Comparison of ENCODE assay signal across 1 cellular context in the genomic region with DNA sequence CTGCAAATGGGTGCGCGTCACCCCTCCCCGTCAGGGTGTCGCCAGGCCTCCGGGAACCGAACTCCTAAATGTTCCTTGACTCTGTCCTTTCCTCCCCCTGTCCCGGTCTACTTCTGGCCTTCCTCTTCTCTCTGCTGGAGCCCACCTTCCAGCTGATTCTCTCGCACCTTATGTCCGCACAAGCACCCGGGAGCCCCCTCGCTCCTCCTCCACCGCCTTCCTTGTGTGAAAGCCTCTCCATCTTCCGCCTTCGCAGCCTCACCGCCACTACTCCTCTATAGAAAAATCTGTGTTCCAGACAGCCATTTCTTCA.
TF ChIP-seq lines count a peak whose summit lies in the region.

No MANE protein-coding gene starts in this region.

TF ChIP-seq in HepG2, 621 proteins besides CTCF, POLR2A, EP300 and RAD21 (continues in another document):
- TF ChIP-seq ARID2 (CRISPR knock-in tag; IDR thresholded peaks at IDR 0.05; ENCODE audit: borderline replicate concordance) (no peak), ZNF138 (CRISPR knock-in tag; IDR thresholded peaks at IDR 0.05; ENCODE audit: low read depth) (no peak), ZMYM3 (CRISPR knock-in tag; IDR thresholded peaks at IDR 0.05) (0 out of 2 replicates have a peak, but pooled peaks have one; percentile 12), ZNF331 (CRISPR knock-in tag; IDR thresholded peaks at IDR 0.05) (peak; percentile 6; the same call in 1 of the 2 replicates), ZNF256 (CRISPR knock-in tag; conservative IDR thresholded peaks at IDR 0.05) (no peak), ZKSCAN1 (IDR thresholded peaks at IDR 0.05; ENCODE audit: low read length) (no peak), ZNF772 (CRISPR knock-in tag; IDR thresholded peaks at IDR 0.05) (0 out of 2 replicates have a peak, but pooled peaks have one; percentile 7), GABPB1 (CRISPR knock-in tag; IDR thresholded peaks at IDR 0.05) (no peak), PHF5A (CRISPR knock-in tag; IDR thresholded peaks at IDR 0.05; ENCODE audit: low read depth, unreplicated experiment) (no peak), NFE2 (CRISPR knock-in tag; IDR thresholded peaks at IDR 0.05) (no peak), MTA1 (CRISPR knock-in tag; IDR thresholded peaks at IDR 0.05; ENCODE audit: borderline replicate concordance) (0 out of 2 replicates have a peak, but pooled peaks have one; percentile 8), SRSF4 (IDR thresholded peaks at IDR 0.05; ENCODE audit: low read depth, low read length, poor library complexity, severe bottlenecking) (no peak), ZSCAN31 (CRISPR knock-in tag; IDR thresholded peaks at IDR 0.05; ENCODE audit: low read depth) (no peak), ZBTB20 (CRISPR knock-in tag; IDR thresholded peaks at IDR 0.05; ENCODE audit: borderline replicate concordance, low read depth) (0 out of 2 replicates have a peak, but pooled peaks have one; percentile 57), MEF2D (CRISPR knock-in tag; IDR thresholded peaks at IDR 0.05) (0 out of 2 replicates have a peak, but pooled peaks have one; percentile 28), ZSCAN30 (CRISPR knock-in tag; IDR thresholded peaks at IDR 0.05) (no peak), ATF7 (IDR thresholded peaks at IDR 0.05) (no peak), ATF7 (CRISPR knock-in tag; IDR thresholded peaks at IDR 0.05) (0 out of 2 replicates have a peak, but pooled peaks have one; percentile 55), YEATS4 (CRISPR knock-in tag; IDR thresholded peaks at IDR 0.05; ENCODE audit: borderline replicate concordance) (no peak), MTF2 (CRISPR knock-in tag; IDR thresholded peaks at IDR 0.05; ENCODE audit: borderline replicate concordance) (no peak), ZNF777 (CRISPR knock-in tag; IDR thresholded peaks at IDR 0.05) (no peak), YY1 (IDR thresholded peaks at IDR 0.05; ENCODE audit: insufficient read depth, insufficient replicate concordance, low read depth, low read length) (peak; percentile 3)
- TF ChIP-seq, protein P1, sequence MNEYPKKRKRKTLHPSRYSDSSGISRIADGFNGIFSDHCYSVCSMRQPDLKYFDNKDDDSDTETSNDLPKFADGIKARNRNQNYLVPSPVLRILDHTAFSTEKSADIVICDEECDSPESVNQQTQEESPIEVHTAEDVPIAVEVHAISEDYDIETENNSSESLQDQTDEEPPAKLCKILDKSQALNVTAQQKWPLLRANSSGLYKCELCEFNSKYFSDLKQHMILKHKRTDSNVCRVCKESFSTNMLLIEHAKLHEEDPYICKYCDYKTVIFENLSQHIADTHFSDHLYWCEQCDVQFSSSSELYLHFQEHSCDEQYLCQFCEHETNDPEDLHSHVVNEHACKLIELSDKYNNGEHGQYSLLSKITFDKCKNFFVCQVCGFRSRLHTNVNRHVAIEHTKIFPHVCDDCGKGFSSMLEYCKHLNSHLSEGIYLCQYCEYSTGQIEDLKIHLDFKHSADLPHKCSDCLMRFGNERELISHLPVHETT (CRISPR knock-in tag; conservative IDR thresholded peaks at IDR 0.05), result 0 out of 2 replicates have a peak, but pooled peaks have one; percentile 1
- TF ChIP-seq, protein P2, sequence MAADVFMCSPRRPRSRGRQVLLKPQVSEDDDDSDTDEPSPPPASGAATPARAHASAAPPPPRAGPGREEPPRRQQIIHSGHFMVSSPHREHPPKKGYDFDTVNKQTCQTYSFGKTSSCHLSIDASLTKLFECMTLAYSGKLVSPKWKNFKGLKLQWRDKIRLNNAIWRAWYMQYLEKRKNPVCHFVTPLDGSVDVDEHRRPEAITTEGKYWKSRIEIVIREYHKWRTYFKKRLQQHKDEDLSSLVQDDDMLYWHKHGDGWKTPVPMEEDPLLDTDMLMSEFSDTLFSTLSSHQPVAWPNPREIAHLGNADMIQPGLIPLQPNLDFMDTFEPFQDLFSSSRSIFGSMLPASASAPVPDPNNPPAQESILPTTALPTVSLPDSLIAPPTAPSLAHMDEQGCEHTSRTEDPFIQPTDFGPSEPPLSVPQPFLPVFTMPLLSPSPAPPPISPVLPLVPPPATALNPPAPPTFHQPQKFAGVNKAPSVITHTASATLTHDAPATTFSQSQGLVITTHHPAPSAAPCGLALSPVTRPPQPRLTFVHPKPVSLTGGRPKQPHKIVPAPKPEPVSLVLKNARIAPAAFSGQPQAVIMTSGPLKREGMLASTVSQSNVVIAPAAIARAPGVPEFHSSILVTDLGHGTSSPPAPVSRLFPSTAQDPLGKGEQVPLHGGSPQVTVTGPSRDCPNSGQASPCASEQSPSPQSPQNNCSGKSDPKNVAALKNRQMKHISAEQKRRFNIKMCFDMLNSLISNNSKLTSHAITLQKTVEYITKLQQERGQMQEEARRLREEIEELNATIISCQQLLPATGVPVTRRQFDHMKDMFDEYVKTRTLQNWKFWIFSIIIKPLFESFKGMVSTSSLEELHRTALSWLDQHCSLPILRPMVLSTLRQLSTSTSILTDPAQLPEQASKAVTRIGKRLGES (CRISPR knock-in tag; IDR thresholded peaks at IDR 0.05; ENCODE audit: borderline replicate concordance), result no peak
- TF ChIP-seq, protein P3, sequence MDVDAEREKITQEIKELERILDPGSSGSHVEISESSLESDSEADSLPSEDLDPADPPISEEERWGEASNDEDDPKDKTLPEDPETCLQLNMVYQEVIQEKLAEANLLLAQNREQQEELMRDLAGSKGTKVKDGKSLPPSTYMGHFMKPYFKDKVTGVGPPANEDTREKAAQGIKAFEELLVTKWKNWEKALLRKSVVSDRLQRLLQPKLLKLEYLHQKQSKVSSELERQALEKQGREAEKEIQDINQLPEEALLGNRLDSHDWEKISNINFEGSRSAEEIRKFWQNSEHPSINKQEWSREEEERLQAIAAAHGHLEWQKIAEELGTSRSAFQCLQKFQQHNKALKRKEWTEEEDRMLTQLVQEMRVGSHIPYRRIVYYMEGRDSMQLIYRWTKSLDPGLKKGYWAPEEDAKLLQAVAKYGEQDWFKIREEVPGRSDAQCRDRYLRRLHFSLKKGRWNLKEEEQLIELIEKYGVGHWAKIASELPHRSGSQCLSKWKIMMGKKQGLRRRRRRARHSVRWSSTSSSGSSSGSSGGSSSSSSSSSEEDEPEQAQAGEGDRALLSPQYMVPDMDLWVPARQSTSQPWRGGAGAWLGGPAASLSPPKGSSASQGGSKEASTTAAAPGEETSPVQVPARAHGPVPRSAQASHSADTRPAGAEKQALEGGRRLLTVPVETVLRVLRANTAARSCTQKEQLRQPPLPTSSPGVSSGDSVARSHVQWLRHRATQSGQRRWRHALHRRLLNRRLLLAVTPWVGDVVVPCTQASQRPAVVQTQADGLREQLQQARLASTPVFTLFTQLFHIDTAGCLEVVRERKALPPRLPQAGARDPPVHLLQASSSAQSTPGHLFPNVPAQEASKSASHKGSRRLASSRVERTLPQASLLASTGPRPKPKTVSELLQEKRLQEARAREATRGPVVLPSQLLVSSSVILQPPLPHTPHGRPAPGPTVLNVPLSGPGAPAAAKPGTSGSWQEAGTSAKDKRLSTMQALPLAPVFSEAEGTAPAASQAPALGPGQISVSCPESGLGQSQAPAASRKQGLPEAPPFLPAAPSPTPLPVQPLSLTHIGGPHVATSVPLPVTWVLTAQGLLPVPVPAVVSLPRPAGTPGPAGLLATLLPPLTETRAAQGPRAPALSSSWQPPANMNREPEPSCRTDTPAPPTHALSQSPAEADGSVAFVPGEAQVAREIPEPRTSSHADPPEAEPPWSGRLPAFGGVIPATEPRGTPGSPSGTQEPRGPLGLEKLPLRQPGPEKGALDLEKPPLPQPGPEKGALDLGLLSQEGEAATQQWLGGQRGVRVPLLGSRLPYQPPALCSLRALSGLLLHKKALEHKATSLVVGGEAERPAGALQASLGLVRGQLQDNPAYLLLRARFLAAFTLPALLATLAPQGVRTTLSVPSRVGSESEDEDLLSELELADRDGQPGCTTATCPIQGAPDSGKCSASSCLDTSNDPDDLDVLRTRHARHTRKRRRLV (CRISPR knock-in tag; IDR thresholded peaks at IDR 0.05), result 0 out of 2 replicates have a peak, but pooled peaks have one; percentile 17
- TF ChIP-seq, protein P4, sequence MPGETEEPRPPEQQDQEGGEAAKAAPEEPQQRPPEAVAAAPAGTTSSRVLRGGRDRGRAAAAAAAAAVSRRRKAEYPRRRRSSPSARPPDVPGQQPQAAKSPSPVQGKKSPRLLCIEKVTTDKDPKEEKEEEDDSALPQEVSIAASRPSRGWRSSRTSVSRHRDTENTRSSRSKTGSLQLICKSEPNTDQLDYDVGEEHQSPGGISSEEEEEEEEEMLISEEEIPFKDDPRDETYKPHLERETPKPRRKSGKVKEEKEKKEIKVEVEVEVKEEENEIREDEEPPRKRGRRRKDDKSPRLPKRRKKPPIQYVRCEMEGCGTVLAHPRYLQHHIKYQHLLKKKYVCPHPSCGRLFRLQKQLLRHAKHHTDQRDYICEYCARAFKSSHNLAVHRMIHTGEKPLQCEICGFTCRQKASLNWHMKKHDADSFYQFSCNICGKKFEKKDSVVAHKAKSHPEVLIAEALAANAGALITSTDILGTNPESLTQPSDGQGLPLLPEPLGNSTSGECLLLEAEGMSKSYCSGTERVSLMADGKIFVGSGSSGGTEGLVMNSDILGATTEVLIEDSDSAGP (CRISPR knock-in tag; IDR thresholded peaks at IDR 0.05; ENCODE audit: borderline replicate concordance), result peak; percentile 43; the same call in 1 of the 2 replicates
- TF ChIP-seq, protein P5, sequence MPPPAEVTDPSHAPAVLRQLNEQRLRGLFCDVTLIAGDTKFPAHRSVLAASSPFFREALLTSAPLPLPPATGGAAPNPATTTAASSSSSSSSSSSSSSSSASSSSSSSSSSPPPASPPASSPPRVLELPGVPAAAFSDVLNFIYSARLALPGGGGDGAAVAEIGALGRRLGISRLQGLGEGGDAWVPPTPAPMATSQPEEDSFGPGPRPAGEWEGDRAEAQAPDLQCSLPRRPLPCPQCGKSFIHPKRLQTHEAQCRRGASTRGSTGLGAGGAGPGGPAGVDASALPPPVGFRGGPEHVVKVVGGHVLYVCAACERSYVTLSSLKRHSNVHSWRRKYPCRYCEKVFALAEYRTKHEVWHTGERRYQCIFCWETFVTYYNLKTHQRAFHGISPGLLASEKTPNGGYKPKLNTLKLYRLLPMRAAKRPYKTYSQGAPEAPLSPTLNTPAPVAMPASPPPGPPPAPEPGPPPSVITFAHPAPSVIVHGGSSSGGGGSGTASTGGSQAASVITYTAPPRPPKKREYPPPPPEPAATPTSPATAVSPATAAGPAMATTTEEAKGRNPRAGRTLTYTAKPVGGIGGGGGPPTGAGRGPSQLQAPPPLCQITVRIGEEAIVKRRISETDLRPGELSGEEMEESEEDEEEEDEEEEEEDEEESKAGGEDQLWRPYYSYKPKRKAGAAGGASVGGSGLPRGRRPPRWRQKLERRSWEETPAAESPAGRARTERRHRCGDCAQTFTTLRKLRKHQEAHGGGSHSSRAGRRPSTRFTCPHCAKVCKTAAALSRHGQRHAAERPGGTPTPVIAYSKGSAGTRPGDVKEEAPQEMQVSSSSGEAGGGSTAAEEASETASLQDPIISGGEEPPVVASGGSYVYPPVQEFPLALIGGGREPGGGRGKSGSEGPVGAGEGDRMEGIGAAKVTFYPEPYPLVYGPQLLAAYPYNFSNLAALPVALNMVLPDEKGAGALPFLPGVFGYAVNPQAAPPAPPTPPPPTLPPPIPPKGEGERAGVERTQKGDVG (CRISPR knock-in tag; IDR thresholded peaks at IDR 0.05; ENCODE audit: borderline replicate concordance), result peak; percentile 65; the same call in 1 of the 2 replicates
- TF ChIP-seq, protein P6, sequence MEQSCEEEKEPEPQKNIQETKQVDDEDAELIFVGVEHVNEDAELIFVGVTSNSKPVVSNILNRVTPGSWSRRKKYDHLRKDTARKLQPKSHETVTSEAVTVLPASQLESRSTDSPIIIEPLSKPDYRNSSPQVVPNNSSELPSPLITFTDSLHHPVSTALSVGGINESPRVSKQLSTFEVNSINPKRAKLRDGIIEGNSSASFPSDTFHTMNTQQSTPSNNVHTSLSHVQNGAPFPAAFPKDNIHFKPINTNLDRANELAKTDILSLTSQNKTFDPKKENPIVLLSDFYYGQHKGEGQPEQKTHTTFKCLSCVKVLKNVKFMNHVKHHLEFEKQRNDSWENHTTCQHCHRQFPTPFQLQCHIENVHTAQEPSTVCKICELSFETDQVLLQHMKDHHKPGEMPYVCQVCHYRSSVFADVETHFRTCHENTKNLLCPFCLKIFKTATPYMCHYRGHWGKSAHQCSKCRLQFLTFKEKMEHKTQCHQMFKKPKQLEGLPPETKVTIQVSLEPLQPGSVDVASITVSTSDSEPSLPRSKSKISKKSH (CRISPR knock-in tag; IDR thresholded peaks at IDR 0.05; ENCODE audit: borderline replicate concordance), result peak; percentile 62; the same call in 1 of the 2 replicates
- TF ChIP-seq, protein P7, sequence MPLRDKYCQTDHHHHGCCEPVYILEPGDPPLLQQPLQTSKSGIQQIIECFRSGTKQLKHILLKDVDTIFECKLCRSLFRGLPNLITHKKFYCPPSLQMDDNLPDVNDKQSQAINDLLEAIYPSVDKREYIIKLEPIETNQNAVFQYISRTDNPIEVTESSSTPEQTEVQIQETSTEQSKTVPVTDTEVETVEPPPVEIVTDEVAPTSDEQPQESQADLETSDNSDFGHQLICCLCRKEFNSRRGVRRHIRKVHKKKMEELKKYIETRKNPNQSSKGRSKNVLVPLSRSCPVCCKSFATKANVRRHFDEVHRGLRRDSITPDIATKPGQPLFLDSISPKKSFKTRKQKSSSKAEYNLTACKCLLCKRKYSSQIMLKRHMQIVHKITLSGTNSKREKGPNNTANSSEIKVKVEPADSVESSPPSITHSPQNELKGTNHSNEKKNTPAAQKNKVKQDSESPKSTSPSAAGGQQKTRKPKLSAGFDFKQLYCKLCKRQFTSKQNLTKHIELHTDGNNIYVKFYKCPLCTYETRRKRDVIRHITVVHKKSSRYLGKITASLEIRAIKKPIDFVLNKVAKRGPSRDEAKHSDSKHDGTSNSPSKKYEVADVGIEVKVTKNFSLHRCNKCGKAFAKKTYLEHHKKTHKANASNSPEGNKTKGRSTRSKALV (CRISPR knock-in tag; IDR thresholded peaks at IDR 0.05), result no peak
- TF ChIP-seq, protein P8, sequence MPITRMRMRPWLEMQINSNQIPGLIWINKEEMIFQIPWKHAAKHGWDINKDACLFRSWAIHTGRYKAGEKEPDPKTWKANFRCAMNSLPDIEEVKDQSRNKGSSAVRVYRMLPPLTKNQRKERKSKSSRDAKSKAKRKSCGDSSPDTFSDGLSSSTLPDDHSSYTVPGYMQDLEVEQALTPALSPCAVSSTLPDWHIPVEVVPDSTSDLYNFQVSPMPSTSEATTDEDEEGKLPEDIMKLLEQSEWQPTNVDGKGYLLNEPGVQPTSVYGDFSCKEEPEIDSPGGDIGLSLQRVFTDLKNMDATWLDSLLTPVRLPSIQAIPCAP (CRISPR knock-in tag; IDR thresholded peaks at IDR 0.05; ENCODE audit: low read depth), result 0 out of 2 replicates have a peak, but pooled peaks have one; percentile 62
